In the genomic region with DNA sequence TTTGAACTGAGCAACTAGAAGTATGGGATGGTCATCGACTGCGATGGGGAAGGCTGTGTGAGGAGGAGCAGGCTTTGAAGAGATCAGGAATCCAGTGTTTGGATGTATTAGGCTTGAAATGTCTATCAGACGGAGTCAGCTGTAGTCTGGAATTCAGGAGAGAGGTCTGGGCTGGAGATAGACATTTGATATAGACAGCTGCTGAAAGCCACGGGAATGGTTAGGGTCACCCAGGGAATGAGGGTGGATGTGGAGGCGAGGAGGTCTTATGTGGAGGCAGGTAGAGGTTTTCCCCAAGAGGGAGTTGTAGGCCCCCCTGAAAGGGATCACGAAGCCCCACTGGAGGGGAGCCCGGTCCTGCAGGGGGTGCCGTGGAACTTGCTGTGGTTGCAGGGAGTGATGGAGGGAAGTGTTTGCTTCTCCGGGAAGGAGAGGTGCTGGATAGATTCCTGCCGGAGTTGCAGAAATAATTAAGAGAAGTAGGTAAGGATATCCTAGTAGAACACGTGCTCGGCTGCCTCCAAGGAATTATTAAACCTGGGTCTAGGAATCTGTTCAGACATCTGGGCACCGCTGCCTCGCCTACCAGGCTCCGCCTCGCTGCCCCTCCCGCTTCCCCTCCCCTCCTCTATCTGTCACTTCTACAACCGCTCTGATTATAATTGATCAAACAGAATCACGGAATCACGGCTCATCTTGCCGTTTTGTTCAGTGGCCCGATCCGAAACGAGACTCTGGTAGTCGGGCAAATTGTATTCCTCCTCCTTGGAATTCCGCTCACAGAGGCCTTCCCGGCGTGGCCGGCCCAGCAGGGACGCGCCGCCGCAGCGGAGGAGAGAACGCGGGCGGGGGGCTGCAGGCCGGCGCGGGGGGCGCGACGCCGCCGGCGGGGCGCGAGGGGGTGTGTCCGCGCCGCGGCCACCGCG, we compare ENCODE assay signal across 8 cellular contexts. TPM values are rescaled to one million over a fixed set of nuclear protein-coding genes. Genes with fewer than 3 reads are reported as not detected.
DNase-seq lines count a peak whose midpoint lies in the region; ATAC-seq and TF ChIP-seq lines count a peak whose summit lies in the region.

No MANE protein-coding gene starts in this region.

- TF ChIP-seq CTCF in coronary artery (IDR thresholded peaks at IDR 0.05): no peak
- TF ChIP-seq CTCF in GM13977 (IDR thresholded peaks at IDR 0.05; ENCODE audit: extremely low read depth, insufficient read depth, missing control alignments): no peak

- H2AFZ ChIP-seq in neuronal stem cell (ENCODE audit: low read length): peak overlapping the region; percentile 89

- in situ Hi-C loops in GM13977 (cut with MboI; ENCODE audit: low pct_unique_long_range_greater_than_20kb, low sequenced_read_pairs, unreplicated experiment): loop anchor here (10.0 kb wide), 1 partner anchor 533 kb away; no protein-coding TSS in a partner anchor

- peaks cover 29% of the 10 kb centered on the region for H4K20me1 ChIP-seq in BLaER1

- H3K4me1 ChIP-seq in BLaER1: peaks cover 11% of the 10 kb centered on the region
- H3K4me1 ChIP-seq in neuronal stem cell (ENCODE audit: control insufficient read depth in 2 of 2, insufficient read depth in 1 of 2, low read depth in 1 of 2, low read length in 2 of 2): peaks cover 2 to 3% of the 10 kb centered on the region in 2 donors

- H3K4ac ChIP-seq in neuronal stem cell (ENCODE audit: low read length): no peak overlapping the region

- peak overlapping the region; percentile 35 for H3K18ac ChIP-seq in neuronal stem cell (ENCODE audit: low read length)

- H3K36me3 ChIP-seq in BLaER1 (no peaks in the 10 kb centered on the region), neuronal stem cell (replicated peaks in 1 of 2; ENCODE audit: control insufficient read depth in 2 of 2, insufficient read depth in 2 of 2, low read length in 2 of 2) (no peaks in the 10 kb centered on the region)

- H3K9ac ChIP-seq in BLaER1 (no peak overlapping the region), neuronal stem cell (ENCODE audit: low read depth, low read length, poor library complexity) (no peak overlapping the region)

- H2BK12ac ChIP-seq in neuronal stem cell (ENCODE audit: low read length): no peak overlapping the region

- H3K9me3 ChIP-seq in BLaER1 (no peaks in the 10 kb centered on the region), neuronal stem cell (replicated peaks in 1 of 2; ENCODE audit: control insufficient read depth in 2 of 2, insufficient read depth in 1 of 2, low read depth in 1 of 2, low read length in 2 of 2) (no peaks in the 10 kb centered on the region)

- no peak overlapping the region for H2BK5ac ChIP-seq in neuronal stem cell (ENCODE audit: low read length)

- no peak overlapping the region for H2BK15ac ChIP-seq in neuronal stem cell (ENCODE audit: low read length)

- peak; percentile 7 for DNase-seq in LHCN-M2 (ENCODE audit: low read depth)
- DNase-seq in coronary artery (ENCODE audit: low spot score): no peak
- DNase-seq in neuronal stem cell (ENCODE audit: low spot score): no peak
- no peak for DNase-seq in GM13977 (ENCODE audit: low spot score)
- DNase-seq in stimulated activated CD4-positive, alpha-beta T cell treated with anti-CD3 and anti-CD28 coated beads, Interleukin-1b, Interleukin-23, amount 100 ng/mL, for 48 hours: no peak

- no peak overlapping the region for H2AK5ac ChIP-seq in neuronal stem cell (ENCODE audit: low read depth, low read length)

- H3K27me3 ChIP-seq in BLaER1 (peaks cover 70% of the 10 kb centered on the region), neuronal stem cell (ENCODE audit: control insufficient read depth in 3 of 3, insufficient read depth in 3 of 3, low read depth in 1 of 3, low read length in 3 of 3) (peaks cover 10 to 92% (median 42%) of the 10 kb centered on the region in 3 experiments)

- H3K14ac ChIP-seq in neuronal stem cell (ENCODE audit: low read length): no peak overlapping the region

- no peak for ATAC-seq in GM19463 (IDR thresholded peaks at IDR 0.05; ENCODE audit: unreplicated experiment)
- no peak for ATAC-seq in HG03432 (IDR thresholded peaks at IDR 0.05; ENCODE audit: unreplicated experiment)

- WGBS in neuronal stem cell (ENCODE audit: extremely low coverage in 2 of 2, insufficient read length in 2 of 2, insufficient replicate concordance in 1 of 2), 2 donors: no CpG with 5 or more reads among the region's 54 CpGs

- H3K23ac ChIP-seq in neuronal stem cell (ENCODE audit: low read depth, low read length, poor library complexity): no peak overlapping the region

- H3K4me3 ChIP-seq in BLaER1: peak overlapping the region; percentile 74
- H3K4me3 ChIP-seq in coronary artery: peak overlapping the region; percentile 75
- peak overlapping the region; percentile 39 to 80 for H3K4me3 ChIP-seq in neuronal stem cell (ENCODE audit: low read length in 2 of 2)

- peak overlapping the region; percentile 99 for H3K4me2 ChIP-seq in BLaER1
- peak overlapping the region; percentile 97 for H3K4me2 ChIP-seq in neuronal stem cell (ENCODE audit: insufficient read depth, low read length, poor library complexity, severe bottlenecking)

- H2BK120ac ChIP-seq in neuronal stem cell (ENCODE audit: low read depth, low read length): no peak overlapping the region

- H3K27ac ChIP-seq in BLaER1: no peak overlapping the region
- peak overlapping the region; percentile 46 to 89 for H3K27ac ChIP-seq in coronary artery
- H3K27ac ChIP-seq in neuronal stem cell (replicated peaks; ENCODE audit: low read length): no peak overlapping the region

- H4K8ac ChIP-seq in neuronal stem cell (ENCODE audit: low read depth, low read length): no peak overlapping the region

- H4K91ac ChIP-seq in neuronal stem cell (ENCODE audit: low read depth, low read length, poor library complexity): no peak overlapping the region

- no peaks in the 10 kb centered on the region for H3K79me1 ChIP-seq in neuronal stem cell (ENCODE audit: low read depth, low read length)

RNA-seq across cellular contexts. Expression of a gene that starts 0.8 kb away (rescaled TPM):
- total RNA-seq in LHCN-M2 (2014; rRNA removed): 0.13 and 0.57 TPM in 2 replicates
- polyA plus RNA-seq in LHCN-M2 (2012): 0.92 TPM
- 1.4 TPM for polyA plus RNA-seq in neuronal stem cell (2013, experiment 1 of 2)
- 1.0 TPM for polyA plus RNA-seq in neuronal stem cell (2013, experiment 2 of 2)

RNA-seq across cellular contexts. Expression of a gene that starts 47.7 kb away (rescaled TPM):
- 17.2 and 20.8 TPM in 2 replicates for total RNA-seq in LHCN-M2 (2014; rRNA removed)
- 9.0 TPM for polyA plus RNA-seq in LHCN-M2 (2012)
- polyA plus RNA-seq in neuronal stem cell (2013, experiment 1 of 2): 32.7 TPM
- 34.5 TPM for polyA plus RNA-seq in neuronal stem cell (2013, experiment 2 of 2)

Comparison
In these comparisons a context has a peak if more than half of its experiments do, and no peak if none do; other contexts are left out.
1. H3K27ac ChIP-seq: peak in coronary artery (2 of 2); none in BLaER1 (single experiment) and neuronal stem cell (single experiment).
2. Peak in every context shown above with its lines, with median percentiles within 50 percentile points of each other: H3K4me3 ChIP-seq.